Comparison of ENCODE assay signal across 19 cellular contexts in the genomic region with DNA sequence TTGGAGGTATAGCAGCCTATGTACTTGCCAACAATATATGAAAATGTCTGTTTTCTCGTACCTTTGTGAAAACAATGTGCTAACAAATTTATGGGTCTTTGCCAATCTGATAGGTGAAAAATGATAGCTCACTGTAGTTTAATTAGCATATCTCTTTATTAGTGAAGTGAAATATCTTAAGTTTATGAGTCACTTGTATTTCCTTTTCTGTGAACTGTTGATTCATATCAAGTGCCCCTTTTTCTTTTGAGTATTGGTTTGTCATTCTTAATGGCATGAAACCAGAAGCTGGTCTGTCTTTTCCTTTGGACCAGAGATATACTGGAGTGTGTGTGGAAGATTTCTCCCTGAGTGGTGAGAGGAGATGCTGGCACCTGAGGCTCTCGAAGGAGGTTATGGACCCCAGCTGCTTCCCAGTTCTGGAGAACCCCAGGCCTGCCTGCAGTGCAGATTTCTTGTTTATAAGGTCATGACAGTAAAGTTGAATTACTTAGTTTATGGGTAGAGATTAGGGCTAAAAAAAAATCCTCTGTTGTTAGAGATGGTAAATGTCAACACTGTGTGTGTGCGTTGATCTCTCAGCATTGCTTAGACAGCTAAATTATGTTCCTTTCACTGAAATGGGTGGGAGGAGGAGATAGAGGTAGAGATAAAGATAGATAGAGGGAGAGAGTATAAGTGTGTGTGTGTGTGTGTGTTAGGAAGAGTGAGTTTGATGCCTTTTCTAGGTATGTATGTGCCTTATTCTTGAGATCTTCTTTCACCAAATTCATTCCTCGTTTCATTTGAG.
"Had no signal": no experiment of that assay in that cellular context is flagged by ENCODE, and none has a peak within 500 bp of the region (broad histone marks: within the 10 kb centered on the region; RNA-seq: fewer than 3 reads in every experiment).

No MANE protein-coding gene starts in this region.

- H3K27me3 Mint-ChIP-seq: activated naive CD4-positive, alpha-beta T cell treated with anti-CD3 and anti-CD28 coated beads, Interleukin-2, amount 50 U/mL, for 24 hours; memory B cell; stimulated activated naive CD8-positive, alpha-beta T cell treated with anti-CD3 and anti-CD28 coated beads, Interleukin-15, Interleukin-2, amounts not matched to agents 100 ng/mL and 50 ng/mL, for 24 hours had no signal

- H3K9me3 Mint-ChIP-seq: activated naive CD4-positive, alpha-beta T cell treated with anti-CD3 and anti-CD28 coated beads, Interleukin-2, amount 50 U/mL, for 24 hours; activated T-cell treated with anti-CD3 and anti-CD28 coated beads, Interleukin-2, amount 50 U/mL, for 4 hours; memory B cell; natural killer cell; stimulated activated naive CD8-positive, alpha-beta T cell treated with anti-CD3 and anti-CD28 coated beads, Interleukin-15, Interleukin-2, amounts not matched to agents 100 ng/mL and 50 ng/mL, for 24 hours; T-cell; type B pancreatic cell had no signal

- H3K27ac Mint-ChIP-seq: activated naive CD4-positive, alpha-beta T cell treated with anti-CD3 and anti-CD28 coated beads, Interleukin-2, amount 50 U/mL, for 24 hours; memory B cell; natural killer cell; stimulated activated naive CD8-positive, alpha-beta T cell treated with anti-CD3 and anti-CD28 coated beads, Interleukin-15, Interleukin-2, amounts not matched to agents 100 ng/mL and 50 ng/mL, for 24 hours; T-cell; type B pancreatic cell had no signal

- H3K4me1 Mint-ChIP-seq: activated naive CD4-positive, alpha-beta T cell treated with anti-CD3 and anti-CD28 coated beads, Interleukin-2, amount 50 U/mL, for 24 hours; memory B cell; natural killer cell; T-cell had no signal

- ATAC-seq: activated T-cell treated with anti-CD3 and anti-CD28 coated beads, Interleukin-2, amount 50 U/mL, for 4 hours; SK-N-SH treated with all-trans-retinoic acid at 6 μM for 48 hours; T-cell had no signal

- H3K36me3 Mint-ChIP-seq: activated naive CD4-positive, alpha-beta T cell treated with anti-CD3 and anti-CD28 coated beads, Interleukin-2, amount 50 U/mL, for 24 hours; natural killer cell; T-cell had no signal

- DNase-seq: activated CD4-positive, alpha-beta T cell treated with anti-CD3 and anti-CD28 coated beads, Interleukin-2, amount 50 U/mL, for 1 hour; activated CD8-positive, alpha-beta memory T cell treated with anti-CD3 and anti-CD28 coated beads, Interleukin-2, amount 50 U/mL, for 4 hours; activated effector memory CD4-positive, alpha-beta T cell treated with Interleukin-2 at 50 U/mL for 16 hours; activated T-cell treated with anti-CD3 and anti-CD28 coated beads, Interleukin-2, amount 50 U/mL, for 4 hours; adrenal gland; dorsolateral prefrontal cortex; foreskin melanocyte; glutamatergic neuron; kidney glomerular epithelial cell; natural killer cell; nucleus accumbens; stimulated activated CD4-positive, alpha-beta T cell treated with anti-CD3 and anti-CD28 coated beads, Interleukin-2, amount 100 ng/mL, for 24 hours; T-cell; testis had no signal

- H3K4me3 Mint-ChIP-seq: activated naive CD4-positive, alpha-beta T cell treated with anti-CD3 and anti-CD28 coated beads, Interleukin-2, amount 50 U/mL, for 24 hours; activated T-cell treated with anti-CD3 and anti-CD28 coated beads, Interleukin-2, amount 50 U/mL, for 4 hours; memory B cell; natural killer cell; stimulated activated naive CD8-positive, alpha-beta T cell treated with anti-CD3 and anti-CD28 coated beads, Interleukin-15, Interleukin-2, amounts not matched to agents 100 ng/mL and 50 ng/mL, for 24 hours; T-cell; type B pancreatic cell had no signal
